Comparison of ENCODE assay signal across 26 cellular contexts in genomic region chr9:136589766-136590740, GRCh38. TPM values are rescaled to one million over a fixed set of nuclear protein-coding genes. Genes with fewer than 3 reads are reported as not detected.
DNase-seq lines count a peak whose midpoint lies in the region; ATAC-seq, FAIRE-seq and TF ChIP-seq lines count a peak whose summit lies in the region.
"Had no signal": no experiment of that assay in that cellular context is flagged by ENCODE, and none has a peak within 500 bp of the region (broad histone marks: within the 10 kb centered on the region; RNA-seq: fewer than 3 reads in every experiment).

No MANE protein-coding gene starts in this region.

- DNase-seq in IMR-90 = no peak
- DNase-seq in kidney = peak; percentile 83
- DNase-seq in spleen = no peak
- DNase-seq in SKM-1 treated with dmso at 0.1 percent for 144 hours (lab: John Stamatoyannopoulos, UW; ENCODE audit: unreplicated experiment) = no peak
- DNase-seq in NCI-H446 treated with DMSO at 0.1 percent for 48 hours (lab: John Stamatoyannopoulos, UW) = no peak
- DNase-seq in activated effector memory CD4-positive, alpha-beta T cell treated with Interleukin-2 at 50 U/mL for 16 hours = no peak
- DNase-seq: activated T-cell treated with anti-CD3 and anti-CD28 coated beads for 4 hours; effector memory CD8-positive, alpha-beta T cell; erythroblast; glutamatergic neuron; Karpas-422; kidney glomerular epithelial cell; mammary epithelial cell; NCI-H1436 treated with DMSO at 0.1 percent for 48 hours; NCI-H345; right lobe of liver; SHP77 treated with DMSO at 0.1 percent for 48 hours; stimulated activated CD4-positive, alpha-beta T cell treated with anti-CD3 and anti-CD28 coated beads, Interleukin-12 subunit alpha, Interleukin-12 subunit beta, amount 100 ng/mL, for 4 hours; stimulated activated CD4-positive, alpha-beta T cell treated with anti-CD3 and anti-CD28 coated beads, Interleukin-2, amount 100 ng/mL, for 48 hours; stimulated activated naive CD8-positive, alpha-beta T cell treated with anti-CD3 and anti-CD28 coated beads, Interleukin-15, amount 100 ng/mL, for 72 hours; T-helper 9 cell had no signal

- no peak overlapping the region for H2BK20ac ChIP-seq in IMR-90 (ENCODE audit: low read depth, low read length)

- no peaks in the 10 kb centered on the region for H3K79me1 ChIP-seq in IMR-90 (ENCODE audit: low read depth in 1 of 2, low read length in 2 of 2)

- intact Hi-C loops in IMR-90 (cut with micrococcal nuclease) = no loop called here
- intact Hi-C loops in kidney (cut with DNase I) = no loop called here
- intact Hi-C loops in spleen (cut with DNase I; ENCODE audit: low total_unique reads) = no loop called here

- H2AK5ac ChIP-seq in IMR-90 (ENCODE audit: low read depth, low read length) = no peak overlapping the region

- BruUV-seq in IMR-90 (replicated peaks; lab: Mats Ljungman, UMichigan) = no TSS peak

- POLR2A ChIA-PET in IMR-90 (lab: Charles Lee; ENCODE audit: unreplicated experiment) = no interaction called here

- H3K4me3 ChIP-seq in IMR-90 (ENCODE audit: insufficient read depth, low read depth, low read length) (no peak overlapping the region), kidney (ENCODE audit: low read length in 2 of 2) (no peak overlapping the region), spleen (no peak overlapping the region)
- H3K4me3 ChIP-seq: GM12878, right lobe of liver had no signal

- H2AK9ac ChIP-seq in IMR-90 (replicated peaks; ENCODE audit: low read depth, low read length, poor library complexity) = peak overlapping the region; percentile 42

- no peak overlapping the region for H3K23ac ChIP-seq in IMR-90 (ENCODE audit: low read depth, low read length)

- CTCF ChIA-PET in IMR-90 (lab: Yijun Ruan, JAX) = no interaction called here

- H3K27me3 ChIP-seq in IMR-90 (ENCODE audit: control insufficient read depth, insufficient read depth, low read length) = peaks cover 10% of the 10 kb centered on the region
- H3K27me3 ChIP-seq in spleen (replicated peaks in 1 of 7) = peaks cover 0 to 35% (median 11%) of the 10 kb centered on the region in 7 donors
- H3K27me3 ChIP-seq: right lobe of liver had no signal

- peaks cover 0 to 32% (median 18%) of the 10 kb centered on the region in 5 experiments for H3K9me3 Mint-ChIP-seq in brain
- H3K9me3 Mint-ChIP-seq: activated naive CD4-positive, alpha-beta T cell treated with anti-CD3 and anti-CD28 coated beads, Interleukin-2, amount 50 U/mL, for 72 hours; effector memory CD8-positive, alpha-beta T cell; stimulated activated naive CD8-positive, alpha-beta T cell treated with anti-CD3 and anti-CD28 coated beads, Interleukin-15, amount 100 ng/mL, for 72 hours had no signal

- peak overlapping the region; percentile 43 for H2AFZ ChIP-seq in IMR-90 (replicated peaks; ENCODE audit: low read length, poor library complexity)

- H4K91ac ChIP-seq in IMR-90 (ENCODE audit: insufficient read depth, low read depth, low read length) = no peak overlapping the region

- H3K18ac ChIP-seq in IMR-90 (ENCODE audit: low read depth, low read length) = no peak overlapping the region

- no peak overlapping the region for H3K56ac ChIP-seq in IMR-90 (ENCODE audit: extremely low read depth, insufficient read depth, low read length)

- TF ChIP-seq CTCF in IMR-90 (conservative IDR thresholded peaks at IDR 0.05; ENCODE audit: low read depth, low read length) (no peak), brain (conservative IDR thresholded peaks at IDR 0.05) (no peak), kidney (IDR thresholded peaks at IDR 0.05; ENCODE audit: borderline replicate concordance, extremely low read depth, insufficient read depth) (no peak), spleen (IDR thresholded peaks at IDR 0.05 in 8 of 11, conservative IDR thresholded peaks at IDR 0.05 in 3 of 11) (no peak)

- H3K4me1 ChIP-seq in IMR-90 (ENCODE audit: control insufficient read depth, insufficient read depth, low read length) = peaks cover 6% of the 10 kb centered on the region; the same call in 1 of the 2 replicates
- peaks cover 0 to 38% of the 10 kb centered on the region in 2 donors for H3K4me1 ChIP-seq in kidney (ENCODE audit: control insufficient read depth in 1 of 2, insufficient read depth in 1 of 2, low read depth in 1 of 2, low read length in 2 of 2)
- peaks cover 26 to 80% (median 52%) of the 10 kb centered on the region in 6 donors for H3K4me1 ChIP-seq in spleen

- FAIRE-seq in kidney (lab: Jason Lieb, UNC) = no peak
- FAIRE-seq: colon, GM12878, H54 had no signal

- no peak overlapping the region for H3K27ac ChIP-seq in IMR-90 (ENCODE audit: insufficient read depth, low read length)
- no peak overlapping the region for H3K27ac ChIP-seq in kidney (ENCODE audit: low read depth in 2 of 2, low read length in 2 of 2)
- peak overlapping the region in 7 of 8 donors; percentile 47 to 78 (median 69) for H3K27ac ChIP-seq in spleen
- H3K27ac ChIP-seq: right lobe of liver had no signal

- no peaks in the 10 kb centered on the region; the same call in 1 of the 2 replicates for H4K20me1 ChIP-seq in IMR-90 (ENCODE audit: insufficient read depth, low read length)

- H3K4me2 ChIP-seq in IMR-90 (ENCODE audit: low read depth, low read length) = no peak overlapping the region

- TF ChIP-seq RAD21 in IMR-90 (IDR thresholded peaks at IDR 0.05; ENCODE audit: low read length) = no peak

- no peak for ATAC-seq in IMR-90 (ENCODE audit: low read depth)
- ATAC-seq: activated naive CD4-positive, alpha-beta T cell treated with anti-CD3 and anti-CD28 coated beads, Interleukin-2, amount 50 U/mL, for 72 hours; effector memory CD8-positive, alpha-beta T cell; GM12878 had no signal

- no peak overlapping the region for H3K4me3 Mint-ChIP-seq in brain
- H3K4me3 Mint-ChIP-seq: effector memory CD8-positive, alpha-beta T cell had no signal

- H3K36me3 ChIP-seq in IMR-90 (ENCODE audit: control insufficient read depth, insufficient read depth, low read length) (no peaks in the 10 kb centered on the region), kidney (ENCODE audit: control insufficient read depth in 1 of 2, insufficient read depth in 2 of 2, low read length in 2 of 2) (no peaks in the 10 kb centered on the region), spleen (no peaks in the 10 kb centered on the region)
- H3K36me3 ChIP-seq: right lobe of liver had no signal

- peaks cover 6% of the 10 kb centered on the region for H3K9me1 ChIP-seq in IMR-90 (ENCODE audit: insufficient read depth, low read length)

- peak overlapping the region in 3 of 5 experiments; percentile 30 to 95 (median 71) for H3K27ac Mint-ChIP-seq in brain

- H2BK15ac ChIP-seq in IMR-90 (ENCODE audit: low read depth, low read length) = no peak overlapping the region

- H4K8ac ChIP-seq in IMR-90 (ENCODE audit: low read depth in 2 of 2, low read length in 2 of 2) = no peak overlapping the region

- H2BK120ac ChIP-seq in IMR-90 (ENCODE audit: low read depth, low read length) = no peak overlapping the region

- no peak overlapping the region for H3K14ac ChIP-seq in IMR-90 (replicated peaks; ENCODE audit: low read depth, low read length)

- H3K36me3 Mint-ChIP-seq in brain = no peaks in the 10 kb centered on the region
- H3K36me3 Mint-ChIP-seq: activated naive CD4-positive, alpha-beta T cell treated with anti-CD3 and anti-CD28 coated beads, Interleukin-2, amount 50 U/mL, for 72 hours had no signal

- in situ Hi-C loops in IMR-90 (cut with MboI; ENCODE audit: low sequenced_read_pairs) = no loop called here

- TF ChIP-seq POLR2A in IMR-90 (IDR thresholded peaks at IDR 0.05; ENCODE audit: low read depth, low read length) = no peak
- TF ChIP-seq POLR2A in spleen (IDR thresholded peaks at IDR 0.05) = no peak

- H2BK5ac ChIP-seq in IMR-90 (ENCODE audit: low read depth, low read length, poor library complexity, severe bottlenecking) = no peak overlapping the region

- no peak overlapping the region for H4K5ac ChIP-seq in IMR-90 (ENCODE audit: low read depth, low read length)

- H3K4me1 Mint-ChIP-seq in brain = peaks cover 60% of the 10 kb centered on the region

- H3K4ac ChIP-seq in IMR-90 (ENCODE audit: low read depth, low read length) = no peak overlapping the region

- no peaks in the 10 kb centered on the region for H3K27me3 Mint-ChIP-seq in brain
- H3K27me3 Mint-ChIP-seq: stimulated activated naive CD8-positive, alpha-beta T cell treated with anti-CD3 and anti-CD28 coated beads, Interleukin-15, amount 100 ng/mL, for 72 hours had no signal

- dilution Hi-C loops in IMR-90 (cut with HindIII; ENCODE audit: low sequenced_read_pairs, unreplicated experiment) = no loop called here

- WGBS in IMR-90 (ENCODE audit: extremely low coverage in 2 of 2, insufficient read length in 1 of 2), 2 experiments = 78% methylated on average over 8 of the region's 28 CpGs; no CpG with 5 or more reads in 1 of the 2 experiments
- 61 to 80% (median 73%) methylated on average over 20 to 28 of the region's 28 CpGs for WGBS in spleen, 5 donors

- H3K9ac ChIP-seq in IMR-90 (ENCODE audit: low read depth, low read length) = no peak overlapping the region
- H3K9ac ChIP-seq in kidney (ENCODE audit: low read length in 2 of 2) = no peak overlapping the region

- H3K9me3 ChIP-seq in IMR-90 (ENCODE audit: control insufficient read depth, insufficient read depth, low read length) (0 out of 2 replicates have a peak, but pooled peaks cover 2% of the 10 kb centered on the region), kidney (ENCODE audit: control insufficient read depth in 1 of 2, low read length in 2 of 2) (no peaks in the 10 kb centered on the region), spleen (no peaks in the 10 kb centered on the region)
- H3K9me3 ChIP-seq: right lobe of liver had no signal

TF ChIP-seq in IMR-90, 13 proteins besides CTCF, POLR2A, EP300 and RAD21 (continues in another document):
- TF ChIP-seq CHD1 (IDR thresholded peaks at IDR 0.05; ENCODE audit: low read depth, low read length) (no peak), CEBPB (IDR thresholded peaks at IDR 0.05; ENCODE audit: low read depth, low read length) (no peak), MAFK (IDR thresholded peaks at IDR 0.05; ENCODE audit: low read depth, low read length) (no peak), FOS (IDR thresholded peaks at IDR 0.05; ENCODE audit: low read depth, low read length) (no peak), MAZ (IDR thresholded peaks at IDR 0.05; ENCODE audit: borderline replicate concordance, low read depth, low read length) (no peak), NFE2L2 (IDR thresholded peaks at IDR 0.05; ENCODE audit: low read depth, low read length) (no peak), MXI1 (IDR thresholded peaks at IDR 0.05; ENCODE audit: borderline replicate concordance, low read depth, low read length) (no peak), BHLHE40 (IDR thresholded peaks at IDR 0.05; ENCODE audit: low read depth, low read length) (no peak), RFX5 (IDR thresholded peaks at IDR 0.05; ENCODE audit: low read depth, low read length) (no peak)

RNA-seq across cellular contexts. Expression of gene NOTCH1, which starts 44.2 kb away (rescaled TPM):
- 1.8 and 2.5 TPM in 2 replicates for total RNA-seq in IMR-90 (2012; rRNA removed)
- 6.0 and 6.9 TPM in 2 replicates for polyA plus RNA-seq in IMR-90 (2012; rRNA removed)
- 4.0 and 8.0 TPM in 2 replicates for polyA plus RNA-seq in IMR-90 (2012; cell fraction: cytosol; rRNA removed)
- polyA plus RNA-seq in IMR-90 (2012; cell fraction: nucleus; rRNA removed; ENCODE audit: low replicate concordance) = 19.2 and 42.7 TPM in 2 replicates
- polyA plus RNA-seq in brain (ENCODE audit: insufficient read depth, low read depth, low replicate concordance) = 12.3 TPM
- total RNA-seq in kidney = 77.2 TPM
- 6.5 TPM for polyA plus RNA-seq in kidney (ENCODE audit: insufficient read depth, low read depth, low replicate concordance)
- 100 to 1,000 TPM in 4 of 7 donors, 10 to 100 TPM in 3; 88.6 to 140 (median 117) TPM for total RNA-seq in spleen
- 10 to 100 TPM in 1 of 3 donors, 1 to 10 TPM in 2; 4.9 to 27.2 (median 8.3) TPM for polyA plus RNA-seq in spleen

Comparison
In these comparisons a context has a peak if more than half of its experiments do, and no peak if none do; other contexts are left out.
1. H3K27ac ChIP-seq: peak in spleen (7 of 8); none in IMR-90 (single experiment) and kidney (0 of 2).